ENCODE assay signal across 24 cellular contexts in the genomic region with DNA sequence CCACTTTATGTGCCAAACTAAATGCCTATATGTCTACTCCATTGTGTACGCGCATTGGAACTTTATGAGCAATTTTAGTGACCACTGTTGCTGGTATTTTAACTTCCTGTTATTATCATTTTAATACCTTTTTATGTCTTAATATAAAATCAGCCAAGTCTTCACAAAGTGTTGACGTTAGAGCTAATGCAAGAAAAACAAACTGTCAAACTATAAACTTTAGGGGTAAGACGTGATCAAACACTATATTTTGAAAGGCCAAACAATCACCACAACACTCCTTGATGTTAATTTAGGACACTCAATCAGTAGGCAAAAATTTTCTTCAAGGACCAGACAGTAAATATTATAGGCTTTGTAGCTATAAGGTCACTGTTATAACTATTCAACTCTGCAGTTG.
"Had no signal": no experiment of that assay in that cellular context is flagged by ENCODE, and none has a peak within 500 bp of the region (broad histone marks: within the 10 kb centered on the region; RNA-seq: fewer than 3 reads in every experiment).

No MANE protein-coding gene starts in this region.

- H3K4me3 ChIP-seq: stomach, suprapubic skin, testis, thoracic aorta, thyroid gland, tibial artery, tibial nerve, transverse colon, upper lobe of left lung, upper lobe of right lung, uterus, vagina had no signal

- H3K4me1 ChIP-seq: stomach, suprapubic skin, testis, thyroid gland, tibial artery, tibial nerve, transverse colon, upper lobe of left lung, upper lobe of right lung, uterus, vagina had no signal

- H3K36me3 ChIP-seq: suprapubic skin, thoracic aorta, thyroid gland, transverse colon, upper lobe of right lung, uterus, vagina had no signal

- H3K27me3 ChIP-seq: stomach, suprapubic skin, testis, thyroid gland, tibial artery, tibial nerve, transverse colon, upper lobe of left lung, upper lobe of right lung, uterus, vagina had no signal

- DNase-seq: stimulated activated CD4-positive, alpha-beta T cell treated with anti-CD3 and anti-CD28 coated beads, Interleukin-2, amount 100 ng/mL, for 48 hours; stimulated activated CD4-positive, alpha-beta T cell treated with anti-CD3 and anti-CD28 coated beads, Interleukin-4, amount 100 ng/mL, for 1 hour; stimulated activated CD4-positive, alpha-beta T cell treated with anti-CD3 and anti-CD28 coated beads, Interleukin-4, amount 100 ng/mL, for 24 hours; stimulated activated CD4-positive, alpha-beta T cell treated with anti-CD3 and anti-CD28 coated beads, Interleukin-4, amount 100 ng/mL, for 4 hours; stimulated activated CD8-positive, alpha-beta memory T cell treated with anti-CD3 and anti-CD28 coated beads, Interleukin-4, amount 100 ng/mL, for 48 hours; stimulated activated naive B cell treated with anti-CD40 and anti-IgM and Interleukin-4, amounts not matched to agents 10 μg/mL and 1 μg/mL and 100 μg/mL, for 72 hours; stimulated activated naive CD4-positive, alpha-beta T cell; stimulated activated naive CD4-positive, alpha-beta T cell treated with Interleukin-2 at 50 U/mL for 16 hours; stimulated activated naive CD8-positive, alpha-beta T cell treated with anti-CD3 and anti-CD28 coated beads, Interleukin-15, amount 100 ng/mL, for 72 hours; stimulated activated naive CD8-positive, alpha-beta T cell treated with anti-CD3 and anti-CD28 coated beads, Interleukin-15, Interleukin-2, amounts not matched to agents 100 U/mL and 50 U/mL, for 24 hours; stomach; substantia nigra; testis; thyroid gland; tibial artery; transverse colon; trophoblast cell; upper lobe of left lung; upper lobe of right lung; uterus had no signal

- H3K9me3 ChIP-seq: stomach, suprapubic skin, testis, thoracic aorta, thyroid gland, tibial artery, tibial nerve, transverse colon, upper lobe of left lung, upper lobe of right lung, uterus, vagina had no signal

- H3K27ac ChIP-seq: stomach, suprapubic skin, testis, thoracic aorta, thyroid gland, tibial artery, tibial nerve, transverse colon, upper lobe of left lung, upper lobe of right lung, uterus, vagina had no signal
